Comparison of ENCODE assay signal across 11 cellular contexts in genomic region chr2:39264733-39265132, GRCh38. TPM values are rescaled to one million over a fixed set of nuclear protein-coding genes. Genes with fewer than 3 reads are reported as not detected.
DNase-seq lines count a peak whose midpoint lies in the region; ATAC-seq and TF ChIP-seq lines count a peak whose summit lies in the region.
"Had no signal": no experiment of that assay in that cellular context is flagged by ENCODE, and none has a peak within 500 bp of the region (broad histone marks: within the 10 kb centered on the region; RNA-seq: fewer than 3 reads in every experiment).

No MANE protein-coding gene starts in this region.

- intact Hi-C loops in left cardiac atrium (cut with DNase I): no loop called here

- no peaks in the 10 kb centered on the region for H3K9me3 ChIP-seq in HEK293 (ENCODE audit: control insufficient read depth, insufficient read depth, low read depth, low read length)
- no peaks in the 10 kb centered on the region for H3K9me3 ChIP-seq in HAP-1
- H3K9me3 ChIP-seq: thoracic aorta had no signal

- no peaks in the 10 kb centered on the region for H3K27me3 Mint-ChIP-seq in memory B cell

- no peaks in the 10 kb centered on the region for H3K36me3 Mint-ChIP-seq in memory B cell

- H3K27me3 ChIP-seq in HAP-1 (ENCODE audit: low read depth): no peaks in the 10 kb centered on the region

- no peak for TF ChIP-seq CTCF in HEK293 (tag by site-specific recombination; IDR thresholded peaks at IDR 0.05)

- no peak overlapping the region for H3K27ac ChIP-seq in HEK293 (ENCODE audit: extremely low read depth, low read depth, low read length)
- H3K27ac ChIP-seq: thoracic aorta had no signal

- CTCF ChIA-PET in HEK293 (lab: Yijun Ruan, JAX): no interaction called here

- peak overlapping the region; percentile 75 for H3K27ac Mint-ChIP-seq in memory B cell

- DNase-seq in memory B cell (ENCODE audit: low spot score in 2 of 2) (no peak), LoVo (ENCODE audit: low spot score) (no peak), NCI-H1417 treated with DMSO at 0.1 percent for 48 hours (lab: John Stamatoyannopoulos, UW) (no peak), HAP-1 (ENCODE audit: low spot score in 2 of 2) (no peak), left cardiac atrium (no peak)
- DNase-seq: GF-D8, SHP77 treated with DMSO at 0.1 percent for 48 hours had no signal

- H3K4me1 ChIP-seq in HEK293 (ENCODE audit: control insufficient read depth, insufficient read depth, low read length) (peaks cover 9% of the 10 kb centered on the region), HAP-1 (peaks cover 17% of the 10 kb centered on the region)

- H3K4me3 Mint-ChIP-seq in memory B cell: no peak overlapping the region

- no peaks in the 10 kb centered on the region for H3K9me3 Mint-ChIP-seq in memory B cell

- ATAC-seq in GM18909 (IDR thresholded peaks at IDR 0.05; ENCODE audit: poor library complexity, unreplicated experiment) (peak; percentile 74), HG03558 (IDR thresholded peaks at IDR 0.05; ENCODE audit: extremely low read depth, unreplicated experiment) (peak; percentile 36), memory B cell (ENCODE audit: low read depth) (peak; percentile 84), left cardiac atrium (no peak)

- H3K4me3 ChIP-seq in HEK293 (ENCODE audit: low read depth, low read length) (no peak overlapping the region), HAP-1 (no peak overlapping the region)
- H3K4me3 ChIP-seq: thoracic aorta had no signal

- peaks cover 9 to 11% of the 10 kb centered on the region in 2 experiments; a peak in 2 of 3 replicates for H3K36me3 ChIP-seq in HEK293 (ENCODE audit: control insufficient read depth in 2 of 2, insufficient read depth in 1 of 2, low read length in 2 of 2)
- peaks cover 9% of the 10 kb centered on the region for H3K36me3 ChIP-seq in HAP-1 (replicated peaks)

- POLR2A ChIA-PET in HEK293 (lab: Yijun Ruan, JAX): no interaction called here

- H3K4me1 Mint-ChIP-seq in memory B cell: peaks cover 19% of the 10 kb centered on the region

- in situ Hi-C loops in HAP-1 (cut with MboI; ENCODE audit: low sequenced_read_pairs): no loop called here

TF ChIP-seq in HEK293, 187 proteins besides CTCF, POLR2A, EP300 and RAD21:
- TF ChIP-seq ZNF148 (tag by site-specific recombination; IDR thresholded peaks at IDR 0.05; ENCODE audit: borderline replicate concordance) (no peak), ZNF354C (tag by site-specific recombination; IDR thresholded peaks at IDR 0.05; ENCODE audit: borderline replicate concordance, low read depth) (no peak), ZNF2 (tag by site-specific recombination; IDR thresholded peaks at IDR 0.05) (no peak), ZNF785 (tag by site-specific recombination; IDR thresholded peaks at IDR 0.05) (no peak), ZNF266 (tag by site-specific recombination; IDR thresholded peaks at IDR 0.05; ENCODE audit: low read depth) (no peak), SP3 (tag by site-specific recombination; IDR thresholded peaks at IDR 0.05) (no peak), ZBTB11 (tag by site-specific recombination; conservative IDR thresholded peaks at IDR 0.05; ENCODE audit: low read depth) (0 out of 2 replicates have a peak, but pooled peaks have one; percentile 21), BCL11A (tag by site-specific recombination; IDR thresholded peaks at IDR 0.05; ENCODE audit: low read depth) (no peak)

RNA-seq across cellular contexts. Expression of gene CDKL4, which starts 21.0 kb away (rescaled TPM):
- total RNA-seq in left cardiac atrium: under 1 TPM; 0.84 to 0.88 TPM

Comparison
In these comparisons a context has a peak if more than half of its experiments do, and no peak if none do; other contexts are left out.
1. ATAC-seq: peak in GM18909 (single experiment), HG03558 (single experiment) and memory B cell (single experiment); none in left cardiac atrium (0 of 2).